ENCODE assay signal across 27 cellular contexts in the genomic region with DNA sequence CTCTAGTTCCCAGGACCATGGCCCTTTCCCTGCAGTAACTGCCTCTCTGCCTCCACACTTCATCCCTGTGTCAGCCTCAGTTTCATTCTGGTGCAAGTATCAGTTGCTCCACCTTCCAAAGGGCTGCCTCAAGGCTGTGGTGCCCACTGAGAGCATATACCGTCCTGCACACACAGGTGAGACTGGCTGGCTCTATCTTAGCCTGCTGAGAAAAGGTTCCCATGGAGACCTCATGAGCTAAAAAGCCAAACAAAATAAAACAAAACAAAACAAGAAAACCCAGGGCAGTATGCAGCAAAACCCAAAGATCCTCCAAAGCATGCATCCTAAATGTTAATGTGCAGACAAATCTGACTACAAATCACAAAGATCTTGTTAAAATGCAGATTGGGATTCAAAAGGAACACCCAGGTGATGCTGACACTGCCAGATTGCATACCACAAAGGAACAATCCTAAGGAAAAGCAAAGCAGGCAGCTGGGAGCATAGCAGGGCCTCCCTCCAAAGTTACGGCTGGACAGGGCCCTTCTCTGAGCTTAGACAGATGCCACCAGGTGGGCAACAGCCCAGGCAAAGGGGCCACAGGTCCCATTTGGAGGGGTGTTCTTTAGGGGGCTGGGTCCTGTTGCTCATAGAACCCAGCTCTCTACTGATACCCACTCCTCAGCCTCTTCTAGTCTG.
A peak's percentile ranks its signal among the peaks of the same experiment; 100 is the strongest.
DNase-seq lines count a peak whose midpoint lies in the region; ATAC-seq and TF ChIP-seq lines count a peak whose summit lies in the region.
"Had no signal": no experiment of that assay in that cellular context is flagged by ENCODE, and none has a peak within 500 bp of the region (broad histone marks: within the 10 kb centered on the region; RNA-seq: fewer than 3 reads in every experiment).

No MANE protein-coding gene starts in this region.

- no TSS peak for BruUV-seq in OCI-LY7 (replicated peaks; lab: Mats Ljungman, UMichigan)

- CTCF ChIA-PET in WTC11 (lab: Charles Lee) (no interaction called here), OCI-LY7 (lab: Charles Lee; ENCODE audit: unreplicated experiment) (no interaction called here)

- no peak overlapping the region for H3K27ac Mint-ChIP-seq in WTC11
- H3K27ac Mint-ChIP-seq: CD8-positive, alpha-beta memory T cell had no signal

- intact Hi-C loops in OCI-LY7 (cut with micrococcal nuclease; ENCODE audit: unreplicated experiment) (no loop called here), esophagus squamous epithelium (cut with DNase I) (no loop called here)

- H3K79me2 ChIP-seq in trophoblast cell (ENCODE audit: control insufficient read depth, insufficient read depth, low read length, poor library complexity) = no peaks in the 10 kb centered on the region
- H3K79me2 ChIP-seq in OCI-LY7 (ENCODE audit: insufficient read depth, low read depth, low read length) = no peaks in the 10 kb centered on the region

- no peaks in the 10 kb centered on the region for H3K9me2 ChIP-seq in OCI-LY7 (ENCODE audit: insufficient read depth, low read length)

- TF ChIP-seq CTCF in WTC11 (IDR thresholded peaks at IDR 0.05) = no peak
- TF ChIP-seq CTCF in OCI-LY7 (conservative IDR thresholded peaks at IDR 0.05; ENCODE audit: low read length) = no peak
- TF ChIP-seq CTCF in esophagus squamous epithelium (IDR thresholded peaks at IDR 0.05) = no peak

- no peak overlapping the region for H4K12ac ChIP-seq in trophoblast cell (ENCODE audit: low read depth, low read length)

- H2BK120ac ChIP-seq in trophoblast cell (ENCODE audit: insufficient read depth, low read length, poor library complexity) = peak overlapping the region; percentile 35

- H3K18ac ChIP-seq in trophoblast cell (ENCODE audit: low read length) = no peak overlapping the region

- peaks cover 2% of the 10 kb centered on the region for H3K79me1 ChIP-seq in trophoblast cell (ENCODE audit: low read length)

- H3K36me3 ChIP-seq in trophoblast cell (ENCODE audit: control insufficient read depth in 1 of 2, insufficient read depth in 2 of 2, low read length in 2 of 2) (peaks cover 0 to 7% of the 10 kb centered on the region in 2 experiments), OCI-LY7 (ENCODE audit: insufficient read depth, low read length) (no peaks in the 10 kb centered on the region), esophagus squamous epithelium (no peaks in the 10 kb centered on the region)
- H3K36me3 ChIP-seq: BE2C, MG63 had no signal

- no peak overlapping the region for H3K4me3 Mint-ChIP-seq in WTC11
- H3K4me3 Mint-ChIP-seq: CD14-positive monocyte; CD8-positive, alpha-beta memory T cell had no signal

- H3K4me2 ChIP-seq in trophoblast cell (ENCODE audit: low read length) = no peak overlapping the region
- no peak overlapping the region for H3K4me2 ChIP-seq in OCI-LY7 (ENCODE audit: low read length)
- H3K4me2 ChIP-seq: PC-9 had no signal

- H2AK5ac ChIP-seq in trophoblast cell (ENCODE audit: low read length) = peak overlapping the region; percentile 73

- no peaks in the 10 kb centered on the region for H4K20me1 ChIP-seq in OCI-LY7 (ENCODE audit: insufficient read depth, low read length)

- peak overlapping the region; percentile 53 for H4K91ac ChIP-seq in trophoblast cell (ENCODE audit: low read depth, low read length)

- peak overlapping the region; percentile 32 for H4K8ac ChIP-seq in trophoblast cell (ENCODE audit: low read depth, low read length)

- no CpG with 5 or more reads among the region's 2 CpGs for WGBS in trophoblast cell (ENCODE audit: extremely low coverage, insufficient coverage, insufficient read length)
- WGBS in esophagus squamous epithelium, 2 donors = 80 to 100% methylated on average over 1 to 2 of the region's 2 CpGs

- H3K4me1 Mint-ChIP-seq in WTC11 = peaks cover 8% of the 10 kb centered on the region; the same call in 1 of the 2 replicates
- H3K4me1 Mint-ChIP-seq: CD8-positive, alpha-beta memory T cell had no signal

- no peak overlapping the region for H3K23ac ChIP-seq in trophoblast cell (ENCODE audit: low read length)

- H3K4me1 ChIP-seq in trophoblast cell (ENCODE audit: control insufficient read depth in 1 of 2, insufficient read depth in 2 of 2, low read length in 2 of 2) (peaks cover 2 to 4% of the 10 kb centered on the region in 2 experiments), OCI-LY7 (ENCODE audit: insufficient read depth, low read length, poor library complexity, severe bottlenecking) (no peaks in the 10 kb centered on the region), esophagus squamous epithelium (no peaks in the 10 kb centered on the region)
- H3K4me1 ChIP-seq: BE2C had no signal

- peaks cover 12% of the 10 kb centered on the region; the same call in 1 of the 2 replicates for H3K27me3 Mint-ChIP-seq in WTC11 (ENCODE audit: low read depth)

- H3K9me3 ChIP-seq in trophoblast cell (ENCODE audit: insufficient read depth, low read depth, low read length) (peaks cover 12% of the 10 kb centered on the region), OCI-LY7 (ENCODE audit: low read length) (no peaks in the 10 kb centered on the region), esophagus squamous epithelium (no peaks in the 10 kb centered on the region)
- H3K9me3 ChIP-seq: BE2C had no signal

- H3K27me3 ChIP-seq in trophoblast cell (ENCODE audit: insufficient read depth, low read length) (no peaks in the 10 kb centered on the region), esophagus squamous epithelium (no peaks in the 10 kb centered on the region)
- H3K27me3 ChIP-seq: BE2C, MG63 had no signal

- no peak overlapping the region for H2BK5ac ChIP-seq in trophoblast cell (ENCODE audit: low read depth, low read length, poor library complexity)

- peak; percentile 13 for ATAC-seq in HG02981 (IDR thresholded peaks at IDR 0.05; ENCODE audit: unreplicated experiment)
- ATAC-seq in WTC11 = peak; percentile 81
- no peak for ATAC-seq in HG03565 (IDR thresholded peaks at IDR 0.05; ENCODE audit: unreplicated experiment)

- peak overlapping the region; percentile 74 for H3K14ac ChIP-seq in trophoblast cell (ENCODE audit: low read length)

- H3K9me3 Mint-ChIP-seq in WTC11 = peaks cover 47% of the 10 kb centered on the region

- DNase-seq in NCI-H748 (lab: John Stamatoyannopoulos, UW; ENCODE audit: unreplicated experiment) (peak; percentile 2), NCI-H748 treated with DMSO at 0.1 percent for 48 hours (lab: John Stamatoyannopoulos, UW) (no peak), WTC11 (ENCODE audit: low spot score) (no peak), trophoblast cell (peak in 1 of 2 donors; percentile 53), OCI-LY7 (ENCODE audit: low spot score) (no peak), esophagus squamous epithelium (lab: John Stamatoyannopoulos, UW) (no peak)
- DNase-seq: BE2C; CD8-positive, alpha-beta memory T cell; DMS 273 treated with DMSO at 0.1 percent for 48 hours; DMS79; EL; GDM1; IMR-90; KG1; MG63; NCI-H2029; NCI-H446; NCI-H526; PC-9; RPMI8226; SHP77; T-helper 1 cell had no signal

- peak overlapping the region; percentile 53 for H2BK12ac ChIP-seq in trophoblast cell (ENCODE audit: low read length)

- H3K4me3 ChIP-seq in trophoblast cell (ENCODE audit: low read depth, low read length) = no peak overlapping the region
- no peak overlapping the region for H3K4me3 ChIP-seq in OCI-LY7 (ENCODE audit: low read depth, low read length, poor library complexity, severe bottlenecking)
- H3K4me3 ChIP-seq in esophagus squamous epithelium = no peak overlapping the region
- H3K4me3 ChIP-seq: GM12878, MG63, PC-9 had no signal

- no peak overlapping the region for H3K4ac ChIP-seq in trophoblast cell (ENCODE audit: low read depth, low read length)

- peaks cover 35% of the 10 kb centered on the region for H3K36me3 Mint-ChIP-seq in WTC11
- H3K36me3 Mint-ChIP-seq: CD14-positive monocyte had no signal

- H3K9ac ChIP-seq in trophoblast cell (ENCODE audit: low read length) = no peak overlapping the region

- H3K27ac ChIP-seq in trophoblast cell (ENCODE audit: low read depth, low read length) (no peak overlapping the region), OCI-LY7 (ENCODE audit: low read depth, low read length, poor library complexity, severe bottlenecking) (no peak overlapping the region), esophagus squamous epithelium (no peak overlapping the region)
- H3K27ac ChIP-seq: 22Rv1, PC-9 had no signal

- H2AFZ ChIP-seq in trophoblast cell (ENCODE audit: insufficient read depth, low read length, poor library complexity) (no peak overlapping the region), OCI-LY7 (ENCODE audit: low read length) (no peak overlapping the region)
- H2AFZ ChIP-seq: PC-9 had no signal

- TF ChIP-seq POLR2A in esophagus squamous epithelium (IDR thresholded peaks at IDR 0.05) = no peak

- POLR2A ChIA-PET in WTC11 (lab: Charles Lee) (interaction anchor here (0.5 kb wide), 1 partner anchor 1507 kb away, joined by 3 read pairs; no protein-coding TSS in a partner anchor), OCI-LY7 (lab: Charles Lee) (interaction anchor here (0.6 kb wide), 1 partner anchor 1003 kb away, joined by 4 read pairs; no protein-coding TSS in a partner anchor)

TF ChIP-seq in WTC11, 78 proteins besides CTCF, POLR2A, EP300 and RAD21 (continues in another document):
- TF ChIP-seq RELA (CRISPR knock-in tag; IDR thresholded peaks at IDR 0.05; ENCODE audit: borderline replicate concordance) (no peak), ETV6 (CRISPR knock-in tag; IDR thresholded peaks at IDR 0.05) (no peak)
